Comparison of ENCODE assay signal across 12 cellular contexts in the genomic region with DNA sequence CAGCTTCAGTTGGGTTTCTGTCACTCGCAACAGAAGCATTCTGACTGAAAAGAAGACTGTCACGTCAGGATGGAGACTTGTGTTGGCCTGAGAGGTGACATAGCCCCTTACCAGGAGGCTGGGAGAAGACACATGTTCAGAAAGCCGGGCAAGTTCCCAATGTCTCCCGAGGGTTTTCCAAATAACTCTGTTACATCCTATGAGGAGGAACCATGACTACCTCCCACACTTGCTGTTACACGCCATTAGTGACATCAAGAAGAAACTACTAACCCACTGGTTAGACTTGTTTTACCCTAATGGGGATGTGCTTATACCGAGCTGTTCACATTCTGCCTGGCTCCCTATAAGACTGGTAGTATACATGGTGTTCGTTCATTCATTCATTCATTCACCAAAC. TPM values are rescaled to one million over a fixed set of nuclear protein-coding genes. Genes with fewer than 3 reads are reported as not detected.
DNase-seq lines count a peak whose midpoint lies in the region; ATAC-seq and TF ChIP-seq lines count a peak whose summit lies in the region.
"Had no signal": no experiment of that assay in that cellular context is flagged by ENCODE, and none has a peak within 500 bp of the region (broad histone marks: within the 10 kb centered on the region; RNA-seq: fewer than 3 reads in every experiment).

No MANE protein-coding gene starts in this region.

- H3K4me3 Mint-ChIP-seq in osteocyte (ENCODE audit: unreplicated experiment): no peak overlapping the region
- H3K4me3 Mint-ChIP-seq: activated T-cell treated with anti-CD3 and anti-CD28 coated beads, Interleukin-2, amount 50 U/mL, for 24 hours; H9; neural crest cell; stimulated activated memory B cell treated with anti-CD40 and anti-IgM and Interleukin-4, amounts not matched to agents 10 μg/mL and 1 μg/mL and 100 μg/mL, for 72 hours had no signal

- intact Hi-C loops in upper lobe of right lung (cut with DNase I): no loop called here

- H3K27ac Mint-ChIP-seq in osteocyte (ENCODE audit: unreplicated experiment): peak overlapping the region; percentile 25
- H3K27ac Mint-ChIP-seq: activated T-cell treated with anti-CD3 and anti-CD28 coated beads, Interleukin-2, amount 50 U/mL, for 24 hours; stimulated activated memory B cell treated with anti-CD40 and anti-IgM and Interleukin-4, amounts not matched to agents 10 μg/mL and 1 μg/mL and 100 μg/mL, for 72 hours had no signal

- H3K27ac ChIP-seq in adipose tissue (ENCODE audit: low read depth, low read length): peak overlapping the region; percentile 74
- peak overlapping the region; percentile 75 for H3K27ac ChIP-seq in upper lobe of right lung

- peaks cover 50% of the 10 kb centered on the region for H3K4me1 ChIP-seq in upper lobe of right lung

- no peak for TF ChIP-seq CTCF in osteocyte (IDR thresholded peaks at IDR 0.05)
- TF ChIP-seq CTCF in upper lobe of right lung (IDR thresholded peaks at IDR 0.05): no peak

- H3K27me3 Mint-ChIP-seq in osteocyte (ENCODE audit: unreplicated experiment): no peaks in the 10 kb centered on the region

- peaks cover 57% of the 10 kb centered on the region for H3K4me1 Mint-ChIP-seq in osteocyte (ENCODE audit: unreplicated experiment)
- H3K4me1 Mint-ChIP-seq: stimulated activated memory B cell treated with anti-CD40 and anti-IgM and Interleukin-4, amounts not matched to agents 10 μg/mL and 1 μg/mL and 100 μg/mL, for 72 hours had no signal

- H3K27me3 ChIP-seq in upper lobe of right lung: no peaks in the 10 kb centered on the region

- 71 to 81% (median 74%) methylated on average over 7 of the region's 7 CpGs for WGBS in adipose tissue, 3 donors

- H3K36me3 Mint-ChIP-seq in osteocyte (ENCODE audit: unreplicated experiment): peaks cover 37% of the 10 kb centered on the region
- H3K36me3 Mint-ChIP-seq: stimulated activated memory B cell treated with anti-CD40 and anti-IgM and Interleukin-4, amounts not matched to agents 10 μg/mL and 1 μg/mL and 100 μg/mL, for 72 hours had no signal

- no peak for DNase-seq in osteocyte (ENCODE audit: extremely low spot score, unreplicated experiment)
- DNase-seq in upper lobe of right lung: no peak
- no peak for DNase-seq in NCI-H146 treated with DMSO at 0.1 percent for 48 hours (lab: John Stamatoyannopoulos, UW; ENCODE audit: unreplicated experiment)
- no peak for DNase-seq in activated effector memory CD4-positive, alpha-beta T cell treated with Interleukin-2 at 50 U/mL for 16 hours
- DNase-seq: activated T-cell treated with anti-CD3 and anti-CD28 coated beads, Interleukin-2, amount 50 U/mL, for 24 hours; NCI-H146 had no signal

- ATAC-seq in esophagus mucosa: peak; percentile 66
- ATAC-seq in upper lobe of right lung: no peak
- no peak for ATAC-seq in GM21447 (IDR thresholded peaks at IDR 0.05; ENCODE audit: unreplicated experiment)
- ATAC-seq: stimulated activated memory B cell treated with anti-CD40 and anti-IgM and Interleukin-4, amounts not matched to agents 10 μg/mL and 1 μg/mL and 100 μg/mL, for 72 hours had no signal

- H3K36me3 ChIP-seq in upper lobe of right lung: peaks cover 3% of the 10 kb centered on the region

- H3K9me3 Mint-ChIP-seq in osteocyte (ENCODE audit: unreplicated experiment): no peaks in the 10 kb centered on the region
- H3K9me3 Mint-ChIP-seq: activated T-cell treated with anti-CD3 and anti-CD28 coated beads, Interleukin-2, amount 50 U/mL, for 24 hours; H9; neural crest cell; stimulated activated memory B cell treated with anti-CD40 and anti-IgM and Interleukin-4, amounts not matched to agents 10 μg/mL and 1 μg/mL and 100 μg/mL, for 72 hours had no signal

- no peak overlapping the region for H3K4me3 ChIP-seq in upper lobe of right lung

- no peaks in the 10 kb centered on the region for H3K9me3 ChIP-seq in upper lobe of right lung

RNA-seq across cellular contexts. Expression of a gene that starts 33.3 kb away (rescaled TPM):
- polyA plus RNA-seq in adipose tissue: 10 to 100 TPM in 1 of 3 donors, 1 to 10 TPM in 2; 5.7 to 23.6 (median 9.6) TPM
- total RNA-seq in esophagus mucosa: 16.5 TPM
- 114 and 125 TPM in 2 replicates for total RNA-seq in osteocyte
- total RNA-seq in upper lobe of right lung: 46.2 TPM
